Comparison of ENCODE assay signal across 1 cellular context in genomic region chr4:74431113-74431826, GRCh38.
TF ChIP-seq lines count a peak whose summit lies in the region.

No MANE protein-coding gene starts in this region.

TF ChIP-seq in H1, 55 proteins besides CTCF, POLR2A, EP300 and RAD21 (continued from another document):
- no peak for TF ChIP-seq PHF8 (conservative IDR thresholded peaks at IDR 0.05; ENCODE audit: low read depth, low read length)
